In the genomic region with DNA sequence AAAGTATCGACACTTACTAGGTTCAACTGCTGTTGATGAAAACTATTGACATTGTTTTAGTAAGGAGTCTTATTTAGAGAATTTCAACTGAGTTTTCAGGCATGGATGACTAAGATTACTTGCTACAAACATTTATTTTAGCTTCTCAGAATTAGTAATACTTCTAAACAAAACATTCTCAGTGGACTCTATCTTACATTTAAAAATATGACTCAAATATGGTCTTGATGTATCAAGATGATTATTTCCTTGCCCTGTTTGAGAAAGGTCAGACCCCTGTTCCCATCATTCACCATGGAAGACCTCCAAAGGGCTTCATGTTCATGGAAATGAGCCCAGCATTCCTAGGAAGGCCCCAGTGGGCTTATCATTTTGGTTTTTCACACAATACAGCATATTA, we compare ENCODE assay signal across 14 cellular contexts. TPM values are rescaled to one million over a fixed set of nuclear protein-coding genes. Genes with fewer than 3 reads are reported as not detected.
DNase-seq lines count a peak whose midpoint lies in the region; ATAC-seq, FAIRE-seq and TF ChIP-seq lines count a peak whose summit lies in the region.
"Had no signal": no experiment of that assay in that cellular context is flagged by ENCODE, and none has a peak within 500 bp of the region (broad histone marks: within the 10 kb centered on the region; RNA-seq: fewer than 3 reads in every experiment).

No MANE protein-coding gene starts in this region.

- H2BK120ac ChIP-seq in IMR-90 (ENCODE audit: low read depth, low read length) = no peak overlapping the region; the same call in 1 of the 2 replicates

- H2BK5ac ChIP-seq in IMR-90 (ENCODE audit: low read depth, low read length, poor library complexity, severe bottlenecking) = peak overlapping the region; percentile 89

- FAIRE-seq in endothelial cell of umbilical vein (lab: Jason Lieb, UNC) = peak; percentile 33

- H3K9ac ChIP-seq in IMR-90 (ENCODE audit: low read depth, low read length) (no peak overlapping the region), endothelial cell of umbilical vein (replicated peaks; ENCODE audit: extremely low read depth, insufficient read depth, low read length) (no peak overlapping the region)
- H3K9ac ChIP-seq: SK-N-SH had no signal

- H3K4me2 ChIP-seq in IMR-90 (ENCODE audit: low read depth, low read length) (peak overlapping the region; percentile 86), endothelial cell of umbilical vein (ENCODE audit: insufficient read depth, low read length) (no peak overlapping the region)
- H3K4me2 ChIP-seq: SK-N-SH had no signal

- no peaks in the 10 kb centered on the region for H3K79me2 ChIP-seq in endothelial cell of umbilical vein (ENCODE audit: control insufficient read depth, insufficient read depth, low read length)

- no CpG with 5 or more reads among the region's 1 CpG for WGBS in IMR-90 (ENCODE audit: extremely low coverage in 2 of 2, insufficient read length in 1 of 2), 2 experiments

- ATAC-seq in activated naive CD4-positive, alpha-beta T cell treated with anti-CD3 and anti-CD28 coated beads, Interleukin-2, amount 50 U/mL, for 72 hours = peak in 1 of 2 donors; percentile 44
- ATAC-seq in IMR-90 (ENCODE audit: low read depth) = peak; percentile 64
- ATAC-seq in stimulated activated effector memory CD8-positive, alpha-beta T cell treated with anti-CD3 and anti-CD28 coated beads, Interleukin-12 subunit alpha, Interleukin-12 subunit beta, amount 100 ng/mL, for 72 hours = peak; percentile 61

- H2BK15ac ChIP-seq in IMR-90 (ENCODE audit: low read depth, low read length) = peak overlapping the region; percentile 59; the same call in 1 of the 3 replicates

- peaks cover 34% of the 10 kb centered on the region for H3K9me1 ChIP-seq in IMR-90 (ENCODE audit: insufficient read depth, low read length)
- no peaks in the 10 kb centered on the region for H3K9me1 ChIP-seq in endothelial cell of umbilical vein (replicated peaks; ENCODE audit: control insufficient read depth, extremely low read depth, insufficient read depth, low read length)

- peak overlapping the region; percentile 75 for H3K27ac ChIP-seq in IMR-90 (ENCODE audit: insufficient read depth, low read length)
- no peak overlapping the region for H3K27ac ChIP-seq in endothelial cell of umbilical vein (ENCODE audit: insufficient read depth, low read depth, low read length)

- H3K27ac Mint-ChIP-seq in activated naive CD4-positive, alpha-beta T cell treated with anti-CD3 and anti-CD28 coated beads, Interleukin-2, amount 50 U/mL, for 72 hours = peak overlapping the region; percentile 20 to 66
- H3K27ac Mint-ChIP-seq in stimulated activated effector memory CD8-positive, alpha-beta T cell treated with anti-CD3 and anti-CD28 coated beads, Interleukin-12 subunit alpha, Interleukin-12 subunit beta, amount 100 ng/mL, for 72 hours = peak overlapping the region; percentile 84
- H3K27ac Mint-ChIP-seq: activated CD4-positive, alpha-beta T cell treated with anti-CD3 and anti-CD28 coated beads, Interleukin-2, amount 10 ng/mL, durations not matched to agents 24 days and 14 days had no signal

- BruUV-seq in IMR-90 (replicated peaks; lab: Mats Ljungman, UMichigan) (no TSS peak), endothelial cell of umbilical vein (replicated peaks; lab: Mats Ljungman, UMichigan) (no TSS peak)

- H3K36me3 ChIP-seq in IMR-90 (ENCODE audit: control insufficient read depth, insufficient read depth, low read length) (peaks cover 28% of the 10 kb centered on the region), endothelial cell of umbilical vein (ENCODE audit: control insufficient read depth in 2 of 2, extremely low read depth in 1 of 2, insufficient read depth in 2 of 2, low read length in 2 of 2) (peaks cover 4 to 19% of the 10 kb centered on the region in 2 experiments), BE2C (no peaks in the 10 kb centered on the region; the same call in 1 of the 2 replicates)

- no peak for TF ChIP-seq RAD21 in IMR-90 (IDR thresholded peaks at IDR 0.05; ENCODE audit: low read length)

- no peak overlapping the region for H2AK9ac ChIP-seq in IMR-90 (replicated peaks; ENCODE audit: low read depth, low read length, poor library complexity)

- intact Hi-C loops in IMR-90 (cut with micrococcal nuclease) (no loop called here), endothelial cell of umbilical vein (cut with micrococcal nuclease) (no loop called here)

- peak overlapping the region; percentile 10 for H3K4me3 Mint-ChIP-seq in stimulated activated effector memory CD8-positive, alpha-beta T cell treated with anti-CD3 and anti-CD28 coated beads, Interleukin-12 subunit alpha, Interleukin-12 subunit beta, amount 100 ng/mL, for 72 hours
- H3K4me3 Mint-ChIP-seq: activated CD4-positive, alpha-beta T cell treated with anti-CD3 and anti-CD28 coated beads, Interleukin-2, amount 10 ng/mL, durations not matched to agents 24 days and 14 days had no signal

- no peak for DNase-seq in activated naive CD4-positive, alpha-beta T cell treated with anti-CD3 and anti-CD28 coated beads, Interleukin-2, amount 50 U/mL, for 72 hours (ENCODE audit: low spot score in 2 of 2)
- DNase-seq in activated naive CD4-positive, alpha-beta T cell (lab: John Stamatoyannopoulos, UW) = no peak
- DNase-seq in IMR-90 = peak; percentile 74
- DNase-seq in endothelial cell of umbilical vein (ENCODE audit: low read depth, low spot score) = no peak
- DNase-seq in stimulated activated effector memory CD8-positive, alpha-beta T cell treated with anti-CD3 and anti-CD28 coated beads, Interleukin-12 subunit alpha, Interleukin-12 subunit beta, amount 100 ng/mL, for 72 hours (ENCODE audit: low spot score in 2 of 2) = no peak
- no peak for DNase-seq in DMS153 (lab: John Stamatoyannopoulos, UW)
- no peak for DNase-seq in effector CD4-positive, alpha-beta T cell
- no peak for DNase-seq in BE2C
- DNase-seq: activated CD4-positive, alpha-beta T cell treated with anti-CD3 and anti-CD28 coated beads, Interleukin-2, amount 10 ng/mL, durations not matched to agents 24 days and 14 days; cortex of kidney; Kasumi-1; mammary epithelial cell; NCI-H146; SK-N-SH had no signal

- dilution Hi-C loops in IMR-90 (cut with HindIII; ENCODE audit: low sequenced_read_pairs, unreplicated experiment) (no loop called here), endothelial cell of umbilical vein (cut with MboI; ENCODE audit: extremely low pct_ligation_motif_present, low sequenced_read_pairs) (no loop called here)

- peaks cover 32% of the 10 kb centered on the region for H3K4me1 ChIP-seq in IMR-90 (ENCODE audit: control insufficient read depth, insufficient read depth, low read length)
- H3K4me1 ChIP-seq in endothelial cell of umbilical vein (ENCODE audit: control insufficient read depth, extremely low read depth, insufficient read depth, low read length) = peaks cover 32% of the 10 kb centered on the region
- H3K4me1 ChIP-seq in BE2C = no peaks in the 10 kb centered on the region

- no peak for TF ChIP-seq POLR2A in IMR-90 (IDR thresholded peaks at IDR 0.05; ENCODE audit: low read depth, low read length)
- TF ChIP-seq POLR2A in endothelial cell of umbilical vein (IDR thresholded peaks at IDR 0.05; ENCODE audit: low read depth, low read length) = no peak

- H3K36me3 Mint-ChIP-seq in activated naive CD4-positive, alpha-beta T cell treated with anti-CD3 and anti-CD28 coated beads, Interleukin-2, amount 50 U/mL, for 72 hours = peaks cover 0 to 8% of the 10 kb centered on the region in 2 donors
- peaks cover 98% of the 10 kb centered on the region for H3K36me3 Mint-ChIP-seq in stimulated activated effector memory CD8-positive, alpha-beta T cell treated with anti-CD3 and anti-CD28 coated beads, Interleukin-12 subunit alpha, Interleukin-12 subunit beta, amount 100 ng/mL, for 72 hours

- H3K56ac ChIP-seq in IMR-90 (ENCODE audit: extremely low read depth, insufficient read depth, low read length) = 0 out of 2 replicates have a peak overlapping the region, but pooled peaks have one; percentile 8

- no peak overlapping the region for H3K4me3 ChIP-seq in IMR-90 (ENCODE audit: insufficient read depth, low read depth, low read length)
- H3K4me3 ChIP-seq in endothelial cell of umbilical vein (replicated peaks in 1 of 3; ENCODE audit: insufficient read depth in 1 of 3, low read depth in 1 of 3, low read length in 3 of 3) = no peak overlapping the region
- H3K4me3 ChIP-seq in BE2C (ENCODE audit: low read depth, low read length) = no peak overlapping the region

- no peak overlapping the region for H2AFZ ChIP-seq in IMR-90 (replicated peaks; ENCODE audit: low read length, poor library complexity)
- H2AFZ ChIP-seq in endothelial cell of umbilical vein (ENCODE audit: low read depth, low read length) = no peak overlapping the region

- H3K23ac ChIP-seq in IMR-90 (ENCODE audit: low read depth, low read length) = no peak overlapping the region

- H4K20me1 ChIP-seq in IMR-90 (ENCODE audit: insufficient read depth, low read length) (peaks cover 2% of the 10 kb centered on the region; the same call in 1 of the 2 replicates), endothelial cell of umbilical vein (replicated peaks; ENCODE audit: control insufficient read depth, extremely low read depth, insufficient read depth, low read length) (no peaks in the 10 kb centered on the region)

- H3K18ac ChIP-seq in IMR-90 (ENCODE audit: low read depth, low read length) = peak overlapping the region; percentile 81; the same call in 1 of the 2 replicates

- peaks cover 52% of the 10 kb centered on the region for H3K4me1 Mint-ChIP-seq in stimulated activated effector memory CD8-positive, alpha-beta T cell treated with anti-CD3 and anti-CD28 coated beads, Interleukin-12 subunit alpha, Interleukin-12 subunit beta, amount 100 ng/mL, for 72 hours

- H4K91ac ChIP-seq in IMR-90 (ENCODE audit: insufficient read depth, low read depth, low read length) = 0 out of 2 replicates have a peak overlapping the region, but pooled peaks have one; percentile 64

- H3K27me3 ChIP-seq in IMR-90 (ENCODE audit: control insufficient read depth, insufficient read depth, low read length) (no peaks in the 10 kb centered on the region), endothelial cell of umbilical vein (ENCODE audit: control insufficient read depth in 2 of 2, insufficient read depth in 2 of 2, low read length in 2 of 2) (no peaks in the 10 kb centered on the region), BE2C (no peaks in the 10 kb centered on the region)

- H3K9me3 Mint-ChIP-seq in activated naive CD4-positive, alpha-beta T cell treated with anti-CD3 and anti-CD28 coated beads, Interleukin-2, amount 50 U/mL, for 72 hours = no peaks in the 10 kb centered on the region
- H3K9me3 Mint-ChIP-seq in stimulated activated effector memory CD8-positive, alpha-beta T cell treated with anti-CD3 and anti-CD28 coated beads, Interleukin-12 subunit alpha, Interleukin-12 subunit beta, amount 100 ng/mL, for 72 hours = no peaks in the 10 kb centered on the region
- H3K9me3 Mint-ChIP-seq: activated CD4-positive, alpha-beta T cell treated with anti-CD3 and anti-CD28 coated beads, Interleukin-2, amount 10 ng/mL, durations not matched to agents 24 days and 14 days had no signal

- H3K9me3 ChIP-seq in IMR-90 (ENCODE audit: control insufficient read depth, insufficient read depth, low read length) (no peaks in the 10 kb centered on the region), endothelial cell of umbilical vein (replicated peaks; ENCODE audit: control insufficient read depth, insufficient read depth, low read length) (no peaks in the 10 kb centered on the region), BE2C (no peaks in the 10 kb centered on the region)
- H3K9me3 ChIP-seq: SK-N-SH had no signal

- no peak overlapping the region; the same call in 1 of the 2 replicates for H2AK5ac ChIP-seq in IMR-90 (ENCODE audit: low read depth, low read length)

- TF ChIP-seq CTCF in IMR-90 (conservative IDR thresholded peaks at IDR 0.05; ENCODE audit: low read depth, low read length) (no peak), endothelial cell of umbilical vein (IDR thresholded peaks at IDR 0.05; ENCODE audit: extremely low read depth in 1 of 2, insufficient read depth in 1 of 2, low read depth in 1 of 2, low read length in 2 of 2) (no peak), BE2C (IDR thresholded peaks at IDR 0.05; ENCODE audit: low read depth, low read length) (no peak)

- no peak overlapping the region for H4K5ac ChIP-seq in IMR-90 (ENCODE audit: low read depth, low read length)

- in situ Hi-C loops in IMR-90 (cut with MboI; ENCODE audit: low sequenced_read_pairs) = no loop called here

- H3K14ac ChIP-seq in IMR-90 (replicated peaks; ENCODE audit: low read depth, low read length) = no peak overlapping the region

- CTCF ChIA-PET in IMR-90 (lab: Yijun Ruan, JAX) (interaction anchor here (0.7 to 2.2 kb wide), 2 partner anchors 21 to 97 kb away, joined by 4 to 11 read pairs; no protein-coding TSS in a partner anchor), endothelial cell of umbilical vein (lab: Charles Lee) (interaction anchor here (1.0 to 5.2 kb wide), 2 partner anchors 9 to 21 kb away, joined by 3 to 46 read pairs; no protein-coding TSS in a partner anchor)

- peak overlapping the region; percentile 54; the same call in 1 of the 2 replicates for H3K4ac ChIP-seq in IMR-90 (ENCODE audit: low read depth, low read length)

- peaks cover 5 to 31% of the 10 kb centered on the region in 2 experiments; a peak in 1 of 4 replicates for H3K79me1 ChIP-seq in IMR-90 (ENCODE audit: low read depth in 1 of 2, low read length in 2 of 2)

- no peak overlapping the region; a peak in 1 of 4 replicates for H4K8ac ChIP-seq in IMR-90 (ENCODE audit: low read depth in 2 of 2, low read length in 2 of 2)

- POLR2A ChIA-PET in IMR-90 (lab: Charles Lee; ENCODE audit: unreplicated experiment) = no interaction called here
- POLR2A ChIA-PET in endothelial cell of umbilical vein (lab: Charles Lee) = no interaction called here

- peak overlapping the region; percentile 7; the same call in 1 of the 2 replicates for H2BK20ac ChIP-seq in IMR-90 (ENCODE audit: low read depth, low read length)

RNA-seq across cellular contexts. Expression of gene TRPC4AP, which starts 24.5 kb away (rescaled TPM):
- 10 to 100 TPM; 44.6 to 51.3 TPM for total RNA-seq in activated naive CD4-positive, alpha-beta T cell treated with anti-CD3 and anti-CD28 coated beads, Interleukin-2, amount 50 U/mL, for 72 hours
- total RNA-seq in IMR-90 (2012; rRNA removed) = 39.4 and 41.0 TPM in 2 replicates
- 77.6 and 81.0 TPM in 2 replicates for polyA plus RNA-seq in IMR-90 (2012; rRNA removed)
- polyA plus RNA-seq in IMR-90 (2012; cell fraction: cytosol; rRNA removed) = 47.2 and 64.3 TPM in 2 replicates
- polyA plus RNA-seq in IMR-90 (2012; cell fraction: nucleus; rRNA removed; ENCODE audit: low replicate concordance) = 135 and 171 TPM in 2 replicates
- 88.3 and 89.0 TPM in 2 replicates for total RNA-seq in endothelial cell of umbilical vein
- polyA plus RNA-seq in endothelial cell of umbilical vein = 103 and 104 TPM in 2 replicates
- polyA plus RNA-seq in endothelial cell of umbilical vein (2011; cell fraction: cytosol; rRNA removed) = 85.0 and 88.2 TPM in 2 replicates
- polyA plus RNA-seq in endothelial cell of umbilical vein (2011; cell fraction: nucleus; rRNA removed) = 171 and 185 TPM in 2 replicates
- 88.8 and 90.4 TPM in 2 replicates for polyA plus RNA-seq in endothelial cell of umbilical vein (2012)
- 120 and 131 TPM in 2 replicates for polyA minus RNA-seq in endothelial cell of umbilical vein
- 43.6 TPM for polyA minus RNA-seq in endothelial cell of umbilical vein (2011; cell fraction: cytosol; rRNA and poly(A)+ RNA removed)
- 51.8 and 70.5 TPM in 2 replicates for polyA minus RNA-seq in endothelial cell of umbilical vein (2011; cell fraction: nucleus; rRNA and poly(A)+ RNA removed)
- polyA plus RNA-seq in BE2C (2012; ENCODE audit: insufficient read depth, insufficient read length, low read depth) = 66.6 TPM

RNA-seq across cellular contexts. Expression of gene EDEM2, which starts 30.0 kb away (rescaled TPM):
- total RNA-seq in activated naive CD4-positive, alpha-beta T cell treated with anti-CD3 and anti-CD28 coated beads, Interleukin-2, amount 50 U/mL, for 72 hours = 10 to 100 TPM; 12.2 to 17.1 TPM
- total RNA-seq in IMR-90 (2012; rRNA removed) (22.5 and 27.4 TPM in 2 replicates), endothelial cell of umbilical vein (37.5 and 39.5 TPM in 2 replicates)
- polyA plus RNA-seq in IMR-90 (2012; rRNA removed) (17.1 and 19.0 TPM in 2 replicates), endothelial cell of umbilical vein (29.1 and 30.1 TPM in 2 replicates)
- polyA plus RNA-seq in IMR-90 (2012; cell fraction: cytosol; rRNA removed) = 15.3 and 24.8 TPM in 2 replicates
- 12.0 and 14.1 TPM in 2 replicates for polyA plus RNA-seq in IMR-90 (2012; cell fraction: nucleus; rRNA removed; ENCODE audit: low replicate concordance)
- polyA plus RNA-seq in endothelial cell of umbilical vein (2011; cell fraction: cytosol; rRNA removed) = 33.9 and 35.0 TPM in 2 replicates
- polyA plus RNA-seq in endothelial cell of umbilical vein (2011; cell fraction: nucleus; rRNA removed) = 23.0 and 25.4 TPM in 2 replicates
- polyA plus RNA-seq in endothelial cell of umbilical vein (2012) = 46.6 and 49.7 TPM in 2 replicates
- 22.1 and 23.2 TPM in 2 replicates for polyA minus RNA-seq in endothelial cell of umbilical vein
- 12.5 TPM for polyA minus RNA-seq in endothelial cell of umbilical vein (2011; cell fraction: cytosol; rRNA and poly(A)+ RNA removed)
- polyA minus RNA-seq in endothelial cell of umbilical vein (2011; cell fraction: nucleus; rRNA and poly(A)+ RNA removed) = 5.7 and 5.9 TPM in 2 replicates
- 11.8 TPM for polyA plus RNA-seq in BE2C (2012; ENCODE audit: insufficient read depth, insufficient read length, low read depth)

RNA-seq across cellular contexts. Expression of gene PROCR, which starts 54.7 kb away (rescaled TPM):
- total RNA-seq in activated naive CD4-positive, alpha-beta T cell treated with anti-CD3 and anti-CD28 coated beads, Interleukin-2, amount 50 U/mL, for 72 hours = 1 to 10 TPM; 2.3 to 3.1 TPM
- total RNA-seq in IMR-90 (2012; rRNA removed) = 25.0 and 36.4 TPM in 2 replicates
- polyA plus RNA-seq in IMR-90 (2012; rRNA removed) = 41.9 and 60.5 TPM in 2 replicates
- polyA plus RNA-seq in IMR-90 (2012; cell fraction: cytosol; rRNA removed) = 26.1 and 52.9 TPM in 2 replicates
- polyA plus RNA-seq in IMR-90 (2012; cell fraction: nucleus; rRNA removed; ENCODE audit: low replicate concordance) = 12.7 and 15.9 TPM in 2 replicates
- total RNA-seq in endothelial cell of umbilical vein = 228 and 251 TPM in 2 replicates
- 376 and 414 TPM in 2 replicates for polyA plus RNA-seq in endothelial cell of umbilical vein
- 280 and 408 TPM in 2 replicates for polyA plus RNA-seq in endothelial cell of umbilical vein (2011; cell fraction: cytosol; rRNA removed)
- polyA plus RNA-seq in endothelial cell of umbilical vein (2011; cell fraction: nucleus; rRNA removed) = 149 and 172 TPM in 2 replicates
- 386 and 422 TPM in 2 replicates for polyA plus RNA-seq in endothelial cell of umbilical vein (2012)
- 229 and 241 TPM in 2 replicates for polyA minus RNA-seq in endothelial cell of umbilical vein
- polyA minus RNA-seq in endothelial cell of umbilical vein (2011; cell fraction: cytosol; rRNA and poly(A)+ RNA removed) = 18.9 TPM
- 92.7 and 104 TPM in 2 replicates for polyA minus RNA-seq in endothelial cell of umbilical vein (2011; cell fraction: nucleus; rRNA and poly(A)+ RNA removed)
- polyA plus RNA-seq in BE2C (2012; ENCODE audit: insufficient read depth, insufficient read length, low read depth) = 13.2 TPM
